Comparison of ENCODE assay signal across 1 cellular context in genomic region chr22:46044718-46045458, GRCh38.
TF ChIP-seq lines count a peak whose summit lies in the region.

No MANE protein-coding gene starts in this region.

TF ChIP-seq in HepG2, 621 proteins besides CTCF, POLR2A, EP300 and RAD21 (continued from another document):
- TF ChIP-seq ZNF18 (CRISPR knock-in tag; IDR thresholded peaks at IDR 0.05; ENCODE audit: insufficient replicate concordance): no peak
- TF ChIP-seq RCOR2 (CRISPR knock-in tag; IDR thresholded peaks at IDR 0.05): no peak
- TF ChIP-seq GATAD2A (CRISPR knock-in tag; IDR thresholded peaks at IDR 0.05): no peak
- TF ChIP-seq BCL6 (CRISPR knock-in tag; IDR thresholded peaks at IDR 0.05): peak; percentile 59
- TF ChIP-seq ZNF496 (CRISPR knock-in tag; IDR thresholded peaks at IDR 0.05; ENCODE audit: insufficient replicate concordance): no peak
- TF ChIP-seq THYN1 (CRISPR knock-in tag; IDR thresholded peaks at IDR 0.05; ENCODE audit: borderline replicate concordance, low read depth): no peak
- no peak for TF ChIP-seq DBP (CRISPR knock-in tag; IDR thresholded peaks at IDR 0.05; ENCODE audit: not compliant biosample characterization)
- no peak for TF ChIP-seq ZBTB39 (CRISPR knock-in tag; IDR thresholded peaks at IDR 0.05)
- TF ChIP-seq SKIL (CRISPR knock-in tag; IDR thresholded peaks at IDR 0.05; ENCODE audit: borderline replicate concordance): peak; percentile 50; the same call in 1 of the 2 replicates
- no peak for TF ChIP-seq SMARCC2 (IDR thresholded peaks at IDR 0.05)
- TF ChIP-seq ZSCAN30 (CRISPR knock-in tag; IDR thresholded peaks at IDR 0.05): no peak
- no peak for TF ChIP-seq ZNF383 (CRISPR knock-in tag; IDR thresholded peaks at IDR 0.05; ENCODE audit: borderline replicate concordance)
- no peak for TF ChIP-seq GPBP1L1 (CRISPR knock-in tag; IDR thresholded peaks at IDR 0.05)
- TF ChIP-seq DDIT3 (CRISPR knock-in tag; IDR thresholded peaks at IDR 0.05): no peak
- TF ChIP-seq CREB1 (IDR thresholded peaks at IDR 0.05): no peak
- no peak for TF ChIP-seq CREB1 (CRISPR knock-in tag; IDR thresholded peaks at IDR 0.05)
- TF ChIP-seq HIC2 (CRISPR knock-in tag; IDR thresholded peaks at IDR 0.05; ENCODE audit: low read depth): no peak
- no peak for TF ChIP-seq ZNF124 (CRISPR knock-in tag; IDR thresholded peaks at IDR 0.05)
- 0 out of 2 replicates have a peak, but pooled peaks have one; percentile 32 for TF ChIP-seq SAFB2 (CRISPR knock-in tag; IDR thresholded peaks at IDR 0.05; ENCODE audit: borderline replicate concordance, low read depth)
- no peak for TF ChIP-seq ZBTB38 (CRISPR knock-in tag; IDR thresholded peaks at IDR 0.05)
- TF ChIP-seq E2F2 (CRISPR knock-in tag; IDR thresholded peaks at IDR 0.05; ENCODE audit: borderline replicate concordance): no peak
- no peak for TF ChIP-seq KLF15 (CRISPR knock-in tag; IDR thresholded peaks at IDR 0.05; ENCODE audit: borderline replicate concordance)
- TF ChIP-seq SP5 (CRISPR knock-in tag; IDR thresholded peaks at IDR 0.05; ENCODE audit: borderline replicate concordance, low read depth): no peak
- no peak for TF ChIP-seq ZNF75D (CRISPR knock-in tag; IDR thresholded peaks at IDR 0.05; ENCODE audit: borderline replicate concordance)
- no peak for TF ChIP-seq ZBTB7A (CRISPR knock-in tag; IDR thresholded peaks at IDR 0.05)
- peak; percentile 64 for TF ChIP-seq SKI (IDR thresholded peaks at IDR 0.05; ENCODE audit: partially characterized antibody)
- no peak for TF ChIP-seq ZNF121 (CRISPR knock-in tag; IDR thresholded peaks at IDR 0.05)
- no peak for TF ChIP-seq SMYD3 (CRISPR knock-in tag; IDR thresholded peaks at IDR 0.05)
- no peak for TF ChIP-seq KAT8 (CRISPR knock-in tag; IDR thresholded peaks at IDR 0.05)
